ENCODE assay signal across 20 cellular contexts in the genomic region with DNA sequence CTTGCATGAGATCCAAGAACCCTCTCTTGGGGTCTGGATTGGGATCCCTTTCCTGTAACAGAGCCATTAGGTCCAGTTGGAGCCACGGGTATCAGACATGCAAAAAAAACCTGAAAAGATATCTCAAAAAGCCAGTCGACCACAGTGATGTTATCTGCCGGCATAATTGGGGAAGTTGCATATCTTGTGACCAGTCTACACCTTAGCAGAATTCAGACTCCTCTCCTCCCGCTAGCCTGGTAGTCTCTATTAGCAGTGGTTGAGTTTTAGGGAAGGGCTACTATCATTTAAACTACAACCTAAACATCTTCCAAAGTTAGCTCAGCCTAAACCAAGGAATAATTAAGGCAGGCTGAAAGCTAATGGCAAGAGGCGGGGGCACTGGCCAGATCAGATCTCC.
"Had no signal": no experiment of that assay in that cellular context is flagged by ENCODE, and none has a peak within 500 bp of the region (broad histone marks: within the 10 kb centered on the region; RNA-seq: fewer than 3 reads in every experiment).

No MANE protein-coding gene starts in this region.

- ATAC-seq: esophagus mucosa; heart left ventricle; left lobe of liver; natural killer cell treated with Interleukin-12 subunit alpha and Interleukin-12 subunit beta and Interleukin-15 and Interleukin-18, amount 100 ng/mL, for 72 hours; stimulated activated naive CD8-positive, alpha-beta T cell treated with anti-CD3 and anti-CD28 coated beads, Interleukin-15, Interleukin-2, amounts not matched to agents 100 U/mL and 50 U/mL, for 24 hours had no signal

- H3K9me3 Mint-ChIP-seq: natural killer cell treated with Interleukin-12 subunit alpha and Interleukin-12 subunit beta and Interleukin-15 and Interleukin-18, amount 100 ng/mL, for 72 hours had no signal

- H3K9ac ChIP-seq: neural progenitor cell had no signal

- H3K4me3 Mint-ChIP-seq: natural killer cell treated with Interleukin-12 subunit alpha and Interleukin-12 subunit beta and Interleukin-15 and Interleukin-18, amount 100 ng/mL, for 72 hours; neural progenitor cell had no signal

- FAIRE-seq: endometrium, frontal cortex, small intestine had no signal

- H3K9me3 ChIP-seq: ovary, suprapubic skin, thyroid gland, uterus had no signal

- H3K4me1 ChIP-seq: suprapubic skin, thyroid gland, upper lobe of left lung, uterus had no signal

- H3K27me3 ChIP-seq: heart left ventricle, neural progenitor cell, ovary, suprapubic skin, thyroid gland, upper lobe of left lung, uterus had no signal

- H3K27ac ChIP-seq: heart left ventricle, neural progenitor cell, ovary, suprapubic skin, thyroid gland, upper lobe of left lung had no signal

- H3K36me3 Mint-ChIP-seq: natural killer cell treated with Interleukin-12 subunit alpha and Interleukin-12 subunit beta and Interleukin-15 and Interleukin-18, amount 100 ng/mL, for 72 hours; neural progenitor cell had no signal

- DNase-seq: effector memory CD4-positive, alpha-beta T cell; heart left ventricle; hippocampal formation; mammary epithelial cell; nucleus accumbens; ovary; right cardiac atrium; small intestine; stimulated activated CD4-positive, alpha-beta T cell treated with anti-CD3 and anti-CD28 coated beads, Interleukin-12 subunit alpha, Interleukin-12 subunit beta, amount 100 ng/mL, for 4 hours; stimulated activated naive CD8-positive, alpha-beta T cell treated with anti-CD3 and anti-CD28 coated beads, Interleukin-15, Interleukin-2, amounts not matched to agents 100 U/mL and 50 U/mL, for 24 hours; thyroid gland; upper lobe of left lung; uterus had no signal

- H3K27ac Mint-ChIP-seq: natural killer cell treated with Interleukin-12 subunit alpha and Interleukin-12 subunit beta and Interleukin-15 and Interleukin-18, amount 100 ng/mL, for 72 hours had no signal

- H3K36me3 ChIP-seq: heart left ventricle, neural progenitor cell, ovary, suprapubic skin, thyroid gland, upper lobe of left lung, uterus had no signal

- H2AFZ ChIP-seq: neural progenitor cell had no signal

- H3K4me3 ChIP-seq: heart left ventricle, neural progenitor cell, ovary, suprapubic skin, thyroid gland, upper lobe of left lung, uterus had no signal
